ENCODE assay signal across 1 cellular context in the genomic region with DNA sequence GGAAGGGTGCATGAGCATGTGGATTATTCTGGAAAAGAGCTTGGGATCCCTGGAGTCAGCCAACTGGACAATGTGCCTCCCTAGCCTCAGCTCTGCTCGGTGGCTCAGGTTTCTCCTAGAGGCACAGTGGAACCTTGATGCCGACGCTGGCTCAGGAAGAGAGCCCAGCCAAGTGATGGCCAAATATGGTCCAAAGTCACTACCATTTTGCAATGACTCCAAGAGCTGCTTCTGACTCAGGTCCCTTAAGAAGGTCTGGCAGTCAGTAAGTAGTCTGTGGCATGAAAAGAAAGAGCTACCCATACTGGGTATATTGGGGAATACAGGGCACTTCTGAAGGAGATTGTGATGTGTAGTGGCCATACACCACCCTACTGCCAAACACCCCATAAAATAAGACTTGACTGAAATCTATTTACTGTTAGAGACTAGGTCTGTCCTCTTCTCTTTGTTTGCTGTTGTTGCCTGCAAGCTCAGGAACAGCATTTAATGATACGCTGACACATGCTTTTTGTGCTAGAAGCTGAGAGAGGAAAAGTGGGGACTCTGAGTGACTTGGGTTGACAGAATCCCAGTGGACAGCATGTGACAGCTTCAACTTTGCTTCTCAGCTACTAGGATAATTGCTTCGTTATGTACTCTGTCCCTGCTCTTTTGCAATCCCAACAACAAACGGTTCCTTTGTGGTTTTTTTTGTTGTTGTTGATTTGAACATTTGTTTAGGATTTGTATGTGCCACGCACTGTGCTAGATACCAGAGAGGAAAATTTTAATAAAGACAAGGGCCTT.
TF ChIP-seq lines count a peak whose summit lies in the region.

No MANE protein-coding gene starts in this region.

TF ChIP-seq in IMR-90, 13 proteins besides CTCF, POLR2A, EP300 and RAD21:
- no peak for TF ChIP-seq MAZ (IDR thresholded peaks at IDR 0.05; ENCODE audit: borderline replicate concordance, low read depth, low read length)
- TF ChIP-seq MAFK (IDR thresholded peaks at IDR 0.05; ENCODE audit: low read depth, low read length): peak; percentile 54
